Comparison of ENCODE assay signal across 8 cellular contexts in genomic region chr12:53995311-53996187, GRCh38. TPM values are rescaled to one million over a fixed set of nuclear protein-coding genes. Genes with fewer than 3 reads are reported as not detected.
DNase-seq lines count a peak whose midpoint lies in the region; ATAC-seq and TF ChIP-seq lines count a peak whose summit lies in the region.

No MANE protein-coding gene starts in this region.

- no peaks in the 10 kb centered on the region for H3K27me3 ChIP-seq in BE2C
- peaks cover 100% of the 10 kb centered on the region for H3K27me3 ChIP-seq in HUES6 (ENCODE audit: control insufficient read depth, insufficient read depth, low read length)
- H3K27me3 ChIP-seq in iPS-18a (ENCODE audit: control insufficient read depth, insufficient read depth, low read length): peaks cover 100% of the 10 kb centered on the region
- peaks cover 20 to 100% (median 100%) of the 10 kb centered on the region in 7 donors for H3K27me3 ChIP-seq in spleen (replicated peaks in 1 of 7)

- H3K36me3 ChIP-seq in BE2C (no peaks in the 10 kb centered on the region), HUES6 (ENCODE audit: control insufficient read depth, insufficient read depth, low read length) (no peaks in the 10 kb centered on the region), iPS-18a (ENCODE audit: control insufficient read depth, low read depth, low read length) (no peaks in the 10 kb centered on the region), spleen (no peaks in the 10 kb centered on the region)

- ATAC-seq in activated T-cell treated with anti-CD3 and anti-CD28 coated beads, Interleukin-2, amount 50 U/mL, for 4 hours: peak; percentile 48 to 54
- ATAC-seq in HG03565 (IDR thresholded peaks at IDR 0.05; ENCODE audit: unreplicated experiment): no peak
- no peak for ATAC-seq in GM21423 (IDR thresholded peaks at IDR 0.05; ENCODE audit: unreplicated experiment)

- DNase-seq in BE2C: peak; percentile 75
- DNase-seq in activated T-cell treated with anti-CD3 and anti-CD28 coated beads, Interleukin-2, amount 50 U/mL, for 4 hours: no peak
- peak; percentile 72 for DNase-seq in spleen
- no peak for DNase-seq in NCI-H2081 (lab: John Stamatoyannopoulos, UW)

- TF ChIP-seq POLR2A in spleen (IDR thresholded peaks at IDR 0.05): no peak

- no peaks in the 10 kb centered on the region for H3K36me3 Mint-ChIP-seq in activated T-cell treated with anti-CD3 and anti-CD28 coated beads, Interleukin-2, amount 50 U/mL, for 4 hours (ENCODE audit: insufficient read depth)

- H3K4me3 ChIP-seq in BE2C (ENCODE audit: low read depth, low read length): peak overlapping the region; percentile 56
- peak overlapping the region; percentile 44 for H3K4me3 ChIP-seq in HUES6 (ENCODE audit: low read depth, low read length)
- H3K4me3 ChIP-seq in iPS-18a (ENCODE audit: low read length): peak overlapping the region; percentile 27
- peak overlapping the region; percentile 24 to 77 (median 49) for H3K4me3 ChIP-seq in spleen

- peak overlapping the region; percentile 82 for H3K4me3 Mint-ChIP-seq in activated T-cell treated with anti-CD3 and anti-CD28 coated beads, Interleukin-2, amount 50 U/mL, for 4 hours

- intact Hi-C loops in spleen (cut with DNase I; ENCODE audit: low total_unique reads): no loop called here

- no peaks in the 10 kb centered on the region for H3K9me3 Mint-ChIP-seq in activated T-cell treated with anti-CD3 and anti-CD28 coated beads, Interleukin-2, amount 50 U/mL, for 4 hours

- H3K4me1 ChIP-seq in BE2C: peaks cover 5% of the 10 kb centered on the region; the same call in 1 of the 2 replicates
- peaks cover 5% of the 10 kb centered on the region; the same call in 1 of the 2 replicates for H3K4me1 ChIP-seq in HUES6 (ENCODE audit: control insufficient read depth, insufficient read depth, low read length)
- H3K4me1 ChIP-seq in iPS-18a (ENCODE audit: control insufficient read depth, low read depth, low read length): peaks cover 7% of the 10 kb centered on the region
- peaks cover 19 to 55% (median 45%) of the 10 kb centered on the region in 6 donors for H3K4me1 ChIP-seq in spleen

- TF ChIP-seq CTCF in BE2C (IDR thresholded peaks at IDR 0.05; ENCODE audit: low read depth, low read length) (no peak), spleen (IDR thresholded peaks at IDR 0.05 in 8 of 11, conservative IDR thresholded peaks at IDR 0.05 in 3 of 11) (no peak)

- no peaks in the 10 kb centered on the region for H3K9me3 ChIP-seq in BE2C
- H3K9me3 ChIP-seq in HUES6 (ENCODE audit: control insufficient read depth, insufficient read depth, low read depth, low read length): no peaks in the 10 kb centered on the region
- no peaks in the 10 kb centered on the region for H3K9me3 ChIP-seq in iPS-18a (ENCODE audit: control insufficient read depth, low read depth, low read length)
- H3K9me3 ChIP-seq in spleen: no peaks in the 10 kb centered on the region

- H3K9ac ChIP-seq in HUES6 (ENCODE audit: low read length): peak overlapping the region; percentile 51
- no peak overlapping the region for H3K9ac ChIP-seq in iPS-18a (ENCODE audit: low read length)

- whole genome bisulfite sequencing in spleen, 5 donors: 1 to 4% (median 2%) methylated on average over 46 to 50 of the region's 50 CpGs

- H3K27ac ChIP-seq in HUES6 (ENCODE audit: low read depth, low read length) (no peak overlapping the region), iPS-18a (ENCODE audit: low read length) (no peak overlapping the region), spleen (no peak overlapping the region)

- peaks cover 94% of the 10 kb centered on the region for H3K27me3 Mint-ChIP-seq in activated T-cell treated with anti-CD3 and anti-CD28 coated beads, Interleukin-2, amount 50 U/mL, for 4 hours (ENCODE audit: low read depth)

- H3K4me1 Mint-ChIP-seq in activated T-cell treated with anti-CD3 and anti-CD28 coated beads, Interleukin-2, amount 50 U/mL, for 4 hours (ENCODE audit: low read depth): peaks cover 33% of the 10 kb centered on the region

RNA-seq across cellular contexts. Expression of gene HOXC9, which starts 4.4 kb away (rescaled TPM):
- polyA plus RNA-seq in BE2C (2012; ENCODE audit: insufficient read depth, insufficient read length, low read depth): 33.9 TPM
- total RNA-seq in activated T-cell treated with anti-CD3 and anti-CD28 coated beads, Interleukin-2, amount 50 U/mL, for 4 hours: not detected
- total RNA-seq in spleen: not detected
- under 1 TPM in 1 of 3 donors, not detected in 2; 0.05 TPM for polyA plus RNA-seq in spleen

RNA-seq across cellular contexts. Expression of gene HOXC10, which starts 10.6 kb away (rescaled TPM):
- 49.3 TPM for polyA plus RNA-seq in BE2C (2012; ENCODE audit: insufficient read depth, insufficient read length, low read depth)
- total RNA-seq in activated T-cell treated with anti-CD3 and anti-CD28 coated beads, Interleukin-2, amount 50 U/mL, for 4 hours: not detected
- not detected for total RNA-seq in spleen
- polyA plus RNA-seq in spleen: not detected

RNA-seq across cellular contexts. Expression of gene HOXC8, which starts 13.2 kb away (rescaled TPM):
- 24.8 TPM for polyA plus RNA-seq in BE2C (2012; ENCODE audit: insufficient read depth, insufficient read length, low read depth)
- not detected for total RNA-seq in activated T-cell treated with anti-CD3 and anti-CD28 coated beads, Interleukin-2, amount 50 U/mL, for 4 hours
- not detected for total RNA-seq in spleen
- polyA plus RNA-seq in spleen: under 1 TPM in 2 of 3 donors, not detected in 1; 0.04 to 0.10 TPM

RNA-seq across cellular contexts. Expression of gene HOTAIR, which starts 20.8 kb away (rescaled TPM):
- polyA plus RNA-seq in BE2C (2012; ENCODE audit: insufficient read depth, insufficient read length, low read depth): 2.2 TPM
- total RNA-seq in activated T-cell treated with anti-CD3 and anti-CD28 coated beads, Interleukin-2, amount 50 U/mL, for 4 hours: not detected
- not detected for total RNA-seq in spleen
- not detected for polyA plus RNA-seq in spleen

RNA-seq across cellular contexts. Expression of gene HOXC11, which starts 22.6 kb away (rescaled TPM):
- polyA plus RNA-seq in BE2C (2012; ENCODE audit: insufficient read depth, insufficient read length, low read depth): 0.85 TPM
- not detected for total RNA-seq in activated T-cell treated with anti-CD3 and anti-CD28 coated beads, Interleukin-2, amount 50 U/mL, for 4 hours
- not detected for total RNA-seq in spleen
- not detected for polyA plus RNA-seq in spleen

Comparison
In these comparisons a context has a peak if more than half of its experiments do, and no peak if none do; other contexts are left out.
1. DNase-seq: peak in BE2C (single experiment) and spleen (single experiment); none in activated T-cell treated with anti-CD3 and anti-CD28 coated beads, Interleukin-2, amount 50 U/mL, for 4 hours (single experiment) and NCI-H2081 (0 of 2).
2. ATAC-seq: peak in activated T-cell treated with anti-CD3 and anti-CD28 coated beads, Interleukin-2, amount 50 U/mL, for 4 hours (2 of 2); none in HG03565 (single experiment) and GM21423 (single experiment).
3. Peak in every context shown above with its lines, with median percentiles within 50 percentile points of each other: H3K4me3 ChIP-seq.